ENCODE assay signal across 1 cellular context in the genomic region with DNA sequence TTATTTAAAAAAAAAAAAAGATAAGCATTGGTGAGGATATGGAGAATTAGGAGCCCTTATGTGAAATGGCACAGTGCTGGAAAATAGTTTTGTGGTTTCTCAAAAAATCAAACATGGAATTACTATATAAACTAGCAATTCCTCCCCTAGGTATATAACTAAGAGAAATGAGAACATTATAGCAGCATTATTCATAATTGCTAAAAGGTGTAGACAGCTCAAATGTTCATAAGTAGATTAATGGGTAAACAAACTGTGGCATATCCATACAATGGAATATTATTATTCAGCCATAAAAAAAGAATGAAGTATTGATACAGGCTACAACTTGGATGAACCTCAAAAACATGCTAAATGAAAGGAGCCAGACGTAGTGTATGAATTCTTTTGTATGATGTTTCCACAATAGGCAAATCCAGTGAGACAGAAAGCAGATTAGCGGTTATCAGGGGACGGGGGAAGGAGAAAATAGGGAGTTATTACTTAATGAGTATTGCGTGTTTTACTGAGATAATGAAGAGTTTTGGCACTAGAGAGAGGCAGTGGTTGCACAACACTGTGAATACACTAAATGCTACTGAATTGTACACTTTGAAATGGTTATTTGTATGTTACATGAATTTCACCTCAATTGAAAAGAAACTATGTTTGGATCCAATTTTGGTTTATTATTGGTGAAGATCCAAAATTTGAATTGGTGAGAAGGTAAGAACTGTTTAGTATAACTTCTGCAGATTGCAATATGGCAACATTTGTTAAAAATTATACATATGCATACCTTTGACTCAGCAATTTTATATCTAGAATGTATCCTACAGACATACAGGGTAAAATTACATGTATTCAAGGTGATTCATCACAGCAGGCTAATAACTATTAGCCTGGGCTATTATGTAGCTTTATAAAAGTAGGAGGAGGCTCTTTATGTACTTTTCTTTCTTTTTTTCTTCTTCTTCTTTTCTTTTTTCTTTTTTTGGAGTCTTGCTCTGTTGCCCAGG.
A peak's percentile ranks its signal among the peaks of the same experiment; 100 is the strongest.
TF ChIP-seq lines count a peak whose summit lies in the region.

No MANE protein-coding gene starts in this region.

TF ChIP-seq in K562, 482 proteins besides CTCF, POLR2A, EP300 and RAD21 (continued from another document and continues in another):
- TF ChIP-seq SMARCB1 (IDR thresholded peaks at IDR 0.05; ENCODE audit: insufficient read length, low read depth) = peak; percentile 38
- no peak for TF ChIP-seq BRD4 (IDR thresholded peaks at IDR 0.05)
- TF ChIP-seq PCBP2 (IDR thresholded peaks at IDR 0.05; ENCODE audit: low read depth, low read length, poor library complexity, severe bottlenecking) = no peak
- TF ChIP-seq ZNF436 (CRISPR knock-in tag; IDR thresholded peaks at IDR 0.05) = no peak
- TF ChIP-seq CEBPG (CRISPR knock-in tag; IDR thresholded peaks at IDR 0.05) = peak; percentile 64
- TF ChIP-seq CEBPG (tag; conservative IDR thresholded peaks at IDR 0.05 in 1 of 2, IDR thresholded peaks at IDR 0.05 in 1 of 2) = peak; percentile 93 to 94
- no peak for TF ChIP-seq ILK (tag; IDR thresholded peaks at IDR 0.05; ENCODE audit: borderline replicate concordance, low read depth)
- TF ChIP-seq NONO (IDR thresholded peaks at IDR 0.05; ENCODE audit: low read depth in 2 of 2, low read length in 1 of 2) = no peak
- TF ChIP-seq MEIS2 (IDR thresholded peaks at IDR 0.05; ENCODE audit: partially characterized antibody) = no peak
- no peak for TF ChIP-seq MEF2D (tag; conservative IDR thresholded peaks at IDR 0.05; ENCODE audit: low read depth)
- TF ChIP-seq COPS2 (conservative IDR thresholded peaks at IDR 0.05) = no peak
- no peak for TF ChIP-seq ZNF212 (CRISPR knock-in tag; IDR thresholded peaks at IDR 0.05)
- TF ChIP-seq, protein P1, sequence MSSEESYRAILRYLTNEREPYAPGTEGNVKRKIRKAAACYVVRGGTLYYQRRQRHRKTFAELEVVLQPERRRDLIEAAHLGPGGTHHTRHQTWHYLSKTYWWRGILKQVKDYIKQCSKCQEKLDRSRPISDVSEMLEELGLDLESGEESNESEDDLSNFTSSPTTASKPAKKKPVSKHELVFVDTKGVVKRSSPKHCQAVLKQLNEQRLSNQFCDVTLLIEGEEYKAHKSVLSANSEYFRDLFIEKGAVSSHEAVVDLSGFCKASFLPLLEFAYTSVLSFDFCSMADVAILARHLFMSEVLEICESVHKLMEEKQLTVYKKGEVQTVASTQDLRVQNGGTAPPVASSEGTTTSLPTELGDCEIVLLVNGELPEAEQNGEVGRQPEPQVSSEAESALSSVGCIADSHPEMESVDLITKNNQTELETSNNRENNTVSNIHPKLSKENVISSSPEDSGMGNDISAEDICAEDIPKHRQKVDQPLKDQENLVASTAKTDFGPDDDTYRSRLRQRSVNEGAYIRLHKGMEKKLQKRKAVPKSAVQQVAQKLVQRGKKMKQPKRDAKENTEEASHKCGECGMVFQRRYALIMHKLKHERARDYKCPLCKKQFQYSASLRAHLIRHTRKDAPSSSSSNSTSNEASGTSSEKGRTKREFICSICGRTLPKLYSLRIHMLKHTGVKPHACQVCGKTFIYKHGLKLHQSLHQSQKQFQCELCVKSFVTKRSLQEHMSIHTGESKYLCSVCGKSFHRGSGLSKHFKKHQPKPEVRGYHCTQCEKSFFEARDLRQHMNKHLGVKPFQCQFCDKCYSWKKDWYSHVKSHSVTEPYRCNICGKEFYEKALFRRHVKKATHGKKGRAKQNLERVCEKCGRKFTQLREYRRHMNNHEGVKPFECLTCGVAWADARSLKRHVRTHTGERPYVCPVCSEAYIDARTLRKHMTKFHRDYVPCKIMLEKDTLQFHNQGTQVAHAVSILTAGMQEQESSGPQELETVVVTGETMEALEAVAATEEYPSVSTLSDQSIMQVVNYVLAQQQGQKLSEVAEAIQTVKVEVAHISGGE (CRISPR knock-in tag; IDR thresholded peaks at IDR 0.05) = no peak
- no peak for TF ChIP-seq ZNF143 (CRISPR knock-in tag; IDR thresholded peaks at IDR 0.05)
- TF ChIP-seq ZC3H11A (IDR thresholded peaks at IDR 0.05; ENCODE audit: low read depth, low read length) = no peak
- TF ChIP-seq ZNF347 (CRISPR knock-in tag; IDR thresholded peaks at IDR 0.05; ENCODE audit: low read depth) = no peak
- no peak for TF ChIP-seq BMI1 (IDR thresholded peaks at IDR 0.05; ENCODE audit: low read length)
- TF ChIP-seq, protein P2, sequence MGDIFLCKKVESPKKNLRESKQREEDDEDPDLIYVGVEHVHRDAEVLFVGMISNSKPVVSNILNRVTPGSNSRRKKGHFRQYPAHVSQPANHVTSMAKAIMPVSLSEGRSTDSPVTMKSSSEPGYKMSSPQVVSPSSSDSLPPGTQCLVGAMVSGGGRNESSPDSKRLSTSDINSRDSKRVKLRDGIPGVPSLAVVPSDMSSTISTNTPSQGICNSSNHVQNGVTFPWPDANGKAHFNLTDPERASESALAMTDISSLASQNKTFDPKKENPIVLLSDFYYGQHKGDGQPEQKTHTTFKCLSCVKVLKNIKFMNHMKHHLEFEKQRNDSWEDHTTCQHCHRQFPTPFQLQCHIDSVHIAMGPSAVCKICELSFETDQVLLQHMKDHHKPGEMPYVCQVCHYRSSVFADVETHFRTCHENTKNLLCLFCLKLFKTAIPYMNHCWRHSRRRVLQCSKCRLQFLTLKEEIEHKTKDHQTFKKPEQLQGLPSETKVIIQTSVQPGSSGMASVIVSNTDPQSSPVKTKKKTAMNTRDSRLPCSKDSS (IDR thresholded peaks at IDR 0.05; ENCODE audit: low read depth, partially characterized antibody) = no peak
- TF ChIP-seq NR3C1 (CRISPR knock-in tag; IDR thresholded peaks at IDR 0.05) = no peak
- TF ChIP-seq, protein P3, sequence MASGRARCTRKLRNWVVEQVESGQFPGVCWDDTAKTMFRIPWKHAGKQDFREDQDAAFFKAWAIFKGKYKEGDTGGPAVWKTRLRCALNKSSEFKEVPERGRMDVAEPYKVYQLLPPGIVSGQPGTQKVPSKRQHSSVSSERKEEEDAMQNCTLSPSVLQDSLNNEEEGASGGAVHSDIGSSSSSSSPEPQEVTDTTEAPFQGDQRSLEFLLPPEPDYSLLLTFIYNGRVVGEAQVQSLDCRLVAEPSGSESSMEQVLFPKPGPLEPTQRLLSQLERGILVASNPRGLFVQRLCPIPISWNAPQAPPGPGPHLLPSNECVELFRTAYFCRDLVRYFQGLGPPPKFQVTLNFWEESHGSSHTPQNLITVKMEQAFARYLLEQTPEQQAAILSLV (tag; IDR thresholded peaks at IDR 0.05) = no peak
- TF ChIP-seq, protein P4, sequence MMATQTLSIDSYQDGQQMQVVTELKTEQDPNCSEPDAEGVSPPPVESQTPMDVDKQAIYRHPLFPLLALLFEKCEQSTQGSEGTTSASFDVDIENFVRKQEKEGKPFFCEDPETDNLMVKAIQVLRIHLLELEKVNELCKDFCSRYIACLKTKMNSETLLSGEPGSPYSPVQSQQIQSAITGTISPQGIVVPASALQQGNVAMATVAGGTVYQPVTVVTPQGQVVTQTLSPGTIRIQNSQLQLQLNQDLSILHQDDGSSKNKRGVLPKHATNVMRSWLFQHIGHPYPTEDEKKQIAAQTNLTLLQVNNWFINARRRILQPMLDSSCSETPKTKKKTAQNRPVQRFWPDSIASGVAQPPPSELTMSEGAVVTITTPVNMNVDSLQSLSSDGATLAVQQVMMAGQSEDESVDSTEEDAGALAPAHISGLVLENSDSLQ (IDR thresholded peaks at IDR 0.05) = no peak
- TF ChIP-seq HDAC3 (IDR thresholded peaks at IDR 0.05; ENCODE audit: borderline replicate concordance, partially characterized antibody) = peak; percentile 18
- TF ChIP-seq TCF7L2 (IDR thresholded peaks at IDR 0.05; ENCODE audit: low read depth, low read length) = no peak
- TF ChIP-seq ZNF282 (CRISPR knock-in tag; IDR thresholded peaks at IDR 0.05) = no peak
- no peak for TF ChIP-seq ZKSCAN1 (IDR thresholded peaks at IDR 0.05; ENCODE audit: low read depth, low read length)
- no peak for TF ChIP-seq ZNF384 (IDR thresholded peaks at IDR 0.05; ENCODE audit: low read depth, low read length)
- no peak for TF ChIP-seq HDAC8 (tag; IDR thresholded peaks at IDR 0.05)
- TF ChIP-seq, protein P5, sequence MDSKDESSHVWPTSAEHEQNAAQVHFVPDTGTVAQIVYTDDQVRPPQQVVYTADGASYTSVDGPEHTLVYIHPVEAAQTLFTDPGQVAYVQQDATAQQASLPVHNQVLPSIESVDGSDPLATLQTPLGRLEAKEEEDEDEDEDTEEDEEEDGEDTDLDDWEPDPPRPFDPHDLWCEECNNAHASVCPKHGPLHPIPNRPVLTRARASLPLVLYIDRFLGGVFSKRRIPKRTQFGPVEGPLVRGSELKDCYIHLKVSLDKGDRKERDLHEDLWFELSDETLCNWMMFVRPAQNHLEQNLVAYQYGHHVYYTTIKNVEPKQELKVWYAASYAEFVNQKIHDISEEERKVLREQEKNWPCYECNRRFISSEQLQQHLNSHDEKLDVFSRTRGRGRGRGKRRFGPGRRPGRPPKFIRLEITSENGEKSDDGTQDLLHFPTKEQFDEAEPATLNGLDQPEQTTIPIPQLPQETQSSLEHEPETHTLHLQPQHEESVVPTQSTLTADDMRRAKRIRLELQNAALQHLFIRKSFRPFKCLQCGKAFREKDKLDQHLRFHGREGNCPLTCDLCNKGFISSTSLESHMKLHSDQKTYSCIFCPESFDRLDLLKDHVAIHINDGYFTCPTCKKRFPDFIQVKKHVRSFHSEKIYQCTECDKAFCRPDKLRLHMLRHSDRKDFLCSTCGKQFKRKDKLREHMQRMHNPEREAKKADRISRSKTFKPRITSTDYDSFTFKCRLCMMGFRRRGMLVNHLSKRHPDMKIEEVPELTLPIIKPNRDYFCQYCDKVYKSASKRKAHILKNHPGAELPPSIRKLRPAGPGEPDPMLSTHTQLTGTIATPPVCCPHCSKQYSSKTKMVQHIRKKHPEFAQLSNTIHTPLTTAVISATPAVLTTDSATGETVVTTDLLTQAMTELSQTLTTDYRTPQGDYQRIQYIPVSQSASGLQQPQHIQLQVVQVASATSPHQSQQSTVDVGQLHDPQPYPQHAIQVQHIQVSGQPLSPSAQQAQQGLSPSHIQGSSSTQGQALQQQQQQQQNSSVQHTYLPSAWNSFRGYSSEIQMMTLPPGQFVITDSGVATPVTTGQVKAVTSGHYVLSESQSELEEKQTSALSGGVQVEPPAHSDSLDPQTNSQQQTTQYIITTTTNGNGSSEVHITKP (IDR thresholded peaks at IDR 0.05; ENCODE audit: partially characterized antibody) = no peak
- TF ChIP-seq ETV1 (tag; conservative IDR thresholded peaks at IDR 0.05; ENCODE audit: low read depth) = no peak
- TF ChIP-seq TARDBP (IDR thresholded peaks at IDR 0.05) = no peak
- no peak for TF ChIP-seq MECOM (CRISPR knock-in tag; IDR thresholded peaks at IDR 0.05)
- TF ChIP-seq ZFX (CRISPR knock-in tag; IDR thresholded peaks at IDR 0.05) = peak; percentile 19
- TF ChIP-seq ETV5 (CRISPR knock-in tag; IDR thresholded peaks at IDR 0.05; ENCODE audit: low read depth) = no peak
- no peak for TF ChIP-seq MYC (IDR thresholded peaks at IDR 0.05; ENCODE audit: low read depth, low read length)
- no peak for TF ChIP-seq MYC (CRISPR knock-in tag; IDR thresholded peaks at IDR 0.05; ENCODE audit: borderline replicate concordance, low read depth)
- no peak for TF ChIP-seq ZNF780A (CRISPR knock-in tag; IDR thresholded peaks at IDR 0.05)
- peak; percentile 91 for TF ChIP-seq TCF3 (CRISPR knock-in tag; IDR thresholded peaks at IDR 0.05)
- TF ChIP-seq CREM (IDR thresholded peaks at IDR 0.05; ENCODE audit: low read depth) = no peak
- no peak for TF ChIP-seq MIER1 (IDR thresholded peaks at IDR 0.05; ENCODE audit: low read depth)
- no peak for TF ChIP-seq RB1 (IDR thresholded peaks at IDR 0.05; ENCODE audit: low read depth)
- TF ChIP-seq ZNF778 (CRISPR knock-in tag; IDR thresholded peaks at IDR 0.05) = no peak
- TF ChIP-seq PHB2 (IDR thresholded peaks at IDR 0.05; ENCODE audit: low read depth) = peak; percentile 35; the same call in 1 of the 2 replicates
- peak in 1 of 2 experiments; percentile 82; a peak in 1 of 4 replicates for TF ChIP-seq ARNT (IDR thresholded peaks at IDR 0.05)
- no peak for TF ChIP-seq NELFE (IDR thresholded peaks at IDR 0.05; ENCODE audit: insufficient read depth, insufficient read length)
- TF ChIP-seq ELF4 (CRISPR knock-in tag; IDR thresholded peaks at IDR 0.05) = peak; percentile 60; the same call in 1 of the 2 replicates
- no peak for TF ChIP-seq PURB (CRISPR knock-in tag; IDR thresholded peaks at IDR 0.05; ENCODE audit: low read depth)
- TF ChIP-seq FUS (optimal IDR thresholded peaks at IDR 0.05; ENCODE audit: low read depth, low read length) = no peak
- TF ChIP-seq POLR3A (IDR thresholded peaks at IDR 0.05; ENCODE audit: borderline replicate concordance, extremely low read depth, insufficient read depth, insufficient read length) = no peak
- TF ChIP-seq ARID1B (IDR thresholded peaks at IDR 0.05) = peak; percentile 94
- TF ChIP-seq POLR3G (IDR thresholded peaks at IDR 0.05; ENCODE audit: extremely low read depth, insufficient read length, insufficient replicate concordance) = no peak
- TF ChIP-seq NR4A1 (CRISPR knock-in tag; IDR thresholded peaks at IDR 0.05) = no peak
- no peak for TF ChIP-seq NR4A1 (tag; IDR thresholded peaks at IDR 0.05)
- TF ChIP-seq, protein P6, sequence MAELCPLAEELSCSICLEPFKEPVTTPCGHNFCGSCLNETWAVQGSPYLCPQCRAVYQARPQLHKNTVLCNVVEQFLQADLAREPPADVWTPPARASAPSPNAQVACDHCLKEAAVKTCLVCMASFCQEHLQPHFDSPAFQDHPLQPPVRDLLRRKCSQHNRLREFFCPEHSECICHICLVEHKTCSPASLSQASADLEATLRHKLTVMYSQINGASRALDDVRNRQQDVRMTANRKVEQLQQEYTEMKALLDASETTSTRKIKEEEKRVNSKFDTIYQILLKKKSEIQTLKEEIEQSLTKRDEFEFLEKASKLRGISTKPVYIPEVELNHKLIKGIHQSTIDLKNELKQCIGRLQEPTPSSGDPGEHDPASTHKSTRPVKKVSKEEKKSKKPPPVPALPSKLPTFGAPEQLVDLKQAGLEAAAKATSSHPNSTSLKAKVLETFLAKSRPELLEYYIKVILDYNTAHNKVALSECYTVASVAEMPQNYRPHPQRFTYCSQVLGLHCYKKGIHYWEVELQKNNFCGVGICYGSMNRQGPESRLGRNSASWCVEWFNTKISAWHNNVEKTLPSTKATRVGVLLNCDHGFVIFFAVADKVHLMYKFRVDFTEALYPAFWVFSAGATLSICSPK (IDR thresholded peaks at IDR 0.05; ENCODE audit: borderline replicate concordance) = no peak
- TF ChIP-seq, protein P7, sequence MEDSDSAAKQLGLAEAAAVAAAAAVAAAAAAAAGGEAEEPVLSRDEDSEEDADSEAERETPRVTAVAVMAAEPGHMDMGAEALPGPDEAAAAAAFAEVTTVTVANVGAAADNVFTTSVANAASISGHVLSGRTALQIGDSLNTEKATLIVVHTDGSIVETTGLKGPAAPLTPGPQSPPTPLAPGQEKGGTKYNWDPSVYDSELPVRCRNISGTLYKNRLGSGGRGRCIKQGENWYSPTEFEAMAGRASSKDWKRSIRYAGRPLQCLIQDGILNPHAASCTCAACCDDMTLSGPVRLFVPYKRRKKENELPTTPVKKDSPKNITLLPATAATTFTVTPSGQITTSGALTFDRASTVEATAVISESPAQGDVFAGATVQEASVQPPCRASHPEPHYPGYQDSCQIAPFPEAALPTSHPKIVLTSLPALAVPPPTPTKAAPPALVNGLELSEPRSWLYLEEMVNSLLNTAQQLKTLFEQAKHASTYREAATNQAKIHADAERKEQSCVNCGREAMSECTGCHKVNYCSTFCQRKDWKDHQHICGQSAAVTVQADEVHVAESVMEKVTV (CRISPR knock-in tag; IDR thresholded peaks at IDR 0.05) = no peak
- TF ChIP-seq STAT5A (IDR thresholded peaks at IDR 0.05; ENCODE audit: borderline replicate concordance, low read length) = peak; percentile 48; the same call in 1 of the 2 replicates
- no peak for TF ChIP-seq ZBTB7A (IDR thresholded peaks at IDR 0.05; ENCODE audit: borderline replicate concordance, control insufficient read depth, low read depth, low read length)
- TF ChIP-seq ZNF644 (tag; IDR thresholded peaks at IDR 0.05; ENCODE audit: low read depth) = no peak
- 0 out of 2 replicates have a peak, but pooled peaks have one; percentile 41 for TF ChIP-seq ZNF766 (CRISPR knock-in tag; conservative IDR thresholded peaks at IDR 0.05)
